ENCODE assay signal across 17 cellular contexts in the genomic region with DNA sequence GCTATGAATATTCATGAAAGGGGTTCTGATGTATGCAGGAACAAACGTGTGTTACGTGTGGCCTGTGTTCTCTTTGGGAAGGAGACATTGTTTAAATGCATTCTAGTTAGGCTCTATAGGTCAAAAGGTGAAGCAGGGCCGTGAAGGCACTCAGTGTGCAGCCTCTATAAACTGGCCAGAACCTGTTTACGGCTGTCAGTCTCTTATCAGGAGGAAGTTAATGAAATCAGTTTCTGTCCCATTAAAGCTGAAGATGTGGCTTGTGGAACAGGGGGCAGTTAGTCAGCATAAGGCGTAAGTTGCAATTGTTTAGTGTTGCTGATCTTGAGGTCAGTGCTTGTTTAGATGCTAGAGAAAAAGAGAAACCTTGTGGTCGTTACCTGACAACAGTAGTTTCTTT.
DNase-seq lines count a peak whose midpoint lies in the region; ATAC-seq and TF ChIP-seq lines count a peak whose summit lies in the region.
"Had no signal": no experiment of that assay in that cellular context is flagged by ENCODE, and none has a peak within 500 bp of the region (broad histone marks: within the 10 kb centered on the region; RNA-seq: fewer than 3 reads in every experiment).

No MANE protein-coding gene starts in this region.

- TF ChIP-seq CTCF in Peyer's patch (IDR thresholded peaks at IDR 0.05) (no peak), hepatocyte (IDR thresholded peaks at IDR 0.05; ENCODE audit: poor library complexity) (no peak), type B pancreatic cell (conservative IDR thresholded peaks at IDR 0.05) (no peak)

- no peaks in the 10 kb centered on the region for H4K20me1 ChIP-seq in hepatocyte (ENCODE audit: insufficient read depth, poor library complexity, severe bottlenecking)

- intact Hi-C loops in activated T-helper 2 cell treated with anti-CD3 and anti-CD28 coated beads, Interferon-gamma antibody, Interleukin-2, Interleukin-4, amounts not matched to agents 10 μg/mL and 5 μg/mL and 100 μg/mL, durations not matched to agents 14 hours and 24 hours and 36 hours (cut with micrococcal nuclease) = no loop called here

- no peaks in the 10 kb centered on the region for H3K9me3 ChIP-seq in Peyer's patch
- H3K9me3 ChIP-seq in hepatocyte (ENCODE audit: low read depth) = no peaks in the 10 kb centered on the region
- H3K9me3 ChIP-seq: SK-N-SH had no signal

- H2AFZ ChIP-seq in hepatocyte = no peak overlapping the region

- CTCF ChIA-PET in activated CD8-positive, alpha-beta T cell treated with anti-CD3 and anti-CD28 coated beads, Interleukin-2, amount 10 ng/mL, durations not matched to agents 7 days and 5 days (lab: Charles Lee) = no interaction called here

- no peaks in the 10 kb centered on the region for H3K79me2 ChIP-seq in hepatocyte

- H3K27me3 ChIP-seq in Peyer's patch (no peaks in the 10 kb centered on the region), hepatocyte (no peaks in the 10 kb centered on the region)

- H3K4me1 Mint-ChIP-seq in type B pancreatic cell (ENCODE audit: unreplicated experiment) = peaks cover 32% of the 10 kb centered on the region
- H3K4me1 Mint-ChIP-seq in activated CD8-positive, alpha-beta T cell treated with anti-CD3 and anti-CD28 coated beads, Interleukin-2, amount 10 ng/mL, durations not matched to agents 7 days and 5 days (ENCODE audit: low read depth) = no peaks in the 10 kb centered on the region
- no peaks in the 10 kb centered on the region for H3K4me1 Mint-ChIP-seq in activated T-helper 2 cell treated with anti-CD3 and anti-CD28 coated beads, Interferon-gamma antibody, Interleukin-2, Interleukin-4, amounts not matched to agents 10 μg/mL and 5 μg/mL and 100 μg/mL, durations not matched to agents 14 hours and 24 hours and 36 hours (ENCODE audit: low read depth)

- no peak for ATAC-seq in activated CD8-positive, alpha-beta T cell treated with anti-CD3 and anti-CD28 coated beads, Interleukin-2, amount 10 ng/mL, durations not matched to agents 7 days and 5 days

- H3K9me2 ChIP-seq in hepatocyte (replicated peaks; ENCODE audit: insufficient read depth) = no peaks in the 10 kb centered on the region
- H3K9me2 ChIP-seq: SK-N-SH had no signal

- H3K27ac Mint-ChIP-seq in type B pancreatic cell = peak overlapping the region; percentile 46
- H3K27ac Mint-ChIP-seq in activated CD8-positive, alpha-beta T cell treated with anti-CD3 and anti-CD28 coated beads, Interleukin-2, amount 10 ng/mL, durations not matched to agents 7 days and 5 days = no peak overlapping the region
- H3K27ac Mint-ChIP-seq in activated T-helper 2 cell treated with anti-CD3 and anti-CD28 coated beads, Interferon-gamma antibody, Interleukin-2, Interleukin-4, amounts not matched to agents 10 μg/mL and 5 μg/mL and 100 μg/mL, durations not matched to agents 14 hours and 24 hours and 36 hours = no peak overlapping the region

- DNase-seq in NK-92 treated with Interleukin-12 subunit alpha and Interleukin-12 subunit beta, amount 100 ng/mL, for 24 hours (lab: John Stamatoyannopoulos, UW) = peak; percentile 27
- no peak for DNase-seq in NK-92 (lab: John Stamatoyannopoulos, UW; ENCODE audit: unreplicated experiment)
- peak in 1 of 3 donors; percentile 46 for DNase-seq in Peyer's patch
- no peak for DNase-seq in hepatocyte (ENCODE audit: low spot score)
- DNase-seq in type B pancreatic cell (ENCODE audit: extremely low spot score, unreplicated experiment) = no peak
- no peak for DNase-seq in activated CD8-positive, alpha-beta T cell treated with anti-CD3 and anti-CD28 coated beads, Interleukin-2, amount 10 ng/mL, durations not matched to agents 7 days and 5 days
- DNase-seq in NCI-H345 (lab: John Stamatoyannopoulos, UW) = no peak
- no peak for DNase-seq in activated T-helper 2 cell treated with anti-CD3 and anti-CD28 coated beads, Interferon-gamma antibody, Interleukin-2, Interleukin-4, amounts not matched to agents 10 μg/mL and 5 μg/mL and 100 μg/mL, durations not matched to agents 14 hours and 24 hours and 36 hours (ENCODE audit: low spot score)
- DNase-seq: AML-193, H7, NCI-H1694 treated with DMSO at 0.1 percent for 48 hours, NCI-H226, NCI-H524 treated with DMSO at 0.1 percent for 48 hours, SHP77, SK-N-SH had no signal

- H3K4me3 Mint-ChIP-seq in type B pancreatic cell = no peak overlapping the region
- H3K4me3 Mint-ChIP-seq in activated CD8-positive, alpha-beta T cell treated with anti-CD3 and anti-CD28 coated beads, Interleukin-2, amount 10 ng/mL, durations not matched to agents 7 days and 5 days = no peak overlapping the region
- no peak overlapping the region for H3K4me3 Mint-ChIP-seq in activated T-helper 2 cell treated with anti-CD3 and anti-CD28 coated beads, Interferon-gamma antibody, Interleukin-2, Interleukin-4, amounts not matched to agents 10 μg/mL and 5 μg/mL and 100 μg/mL, durations not matched to agents 14 hours and 24 hours and 36 hours (ENCODE audit: low read depth)

- peaks cover 5% of the 10 kb centered on the region for H3K36me3 Mint-ChIP-seq in type B pancreatic cell
- H3K36me3 Mint-ChIP-seq in activated CD8-positive, alpha-beta T cell treated with anti-CD3 and anti-CD28 coated beads, Interleukin-2, amount 10 ng/mL, durations not matched to agents 7 days and 5 days (ENCODE audit: low read depth) = no peaks in the 10 kb centered on the region
- no peaks in the 10 kb centered on the region for H3K36me3 Mint-ChIP-seq in activated T-helper 2 cell treated with anti-CD3 and anti-CD28 coated beads, Interferon-gamma antibody, Interleukin-2, Interleukin-4, amounts not matched to agents 10 μg/mL and 5 μg/mL and 100 μg/mL, durations not matched to agents 14 hours and 24 hours and 36 hours (ENCODE audit: low read depth)

- peaks cover 0 to 22% (median 3%) of the 10 kb centered on the region in 4 donors for H3K4me1 ChIP-seq in Peyer's patch
- peaks cover 8% of the 10 kb centered on the region for H3K4me1 ChIP-seq in hepatocyte (ENCODE audit: insufficient read depth)

- no peak for TF ChIP-seq POLR2A in Peyer's patch (IDR thresholded peaks at IDR 0.05)

- peak overlapping the region in 3 of 4 donors; percentile 11 to 80 (median 50) for H3K27ac ChIP-seq in Peyer's patch
- peak overlapping the region; percentile 52 for H3K27ac ChIP-seq in hepatocyte
- H3K27ac ChIP-seq: 22Rv1, C4-2B had no signal

- H3K9me3 Mint-ChIP-seq in type B pancreatic cell = peaks cover 10% of the 10 kb centered on the region
- no peaks in the 10 kb centered on the region for H3K9me3 Mint-ChIP-seq in activated CD8-positive, alpha-beta T cell treated with anti-CD3 and anti-CD28 coated beads, Interleukin-2, amount 10 ng/mL, durations not matched to agents 7 days and 5 days (ENCODE audit: insufficient read depth)
- no peaks in the 10 kb centered on the region for H3K9me3 Mint-ChIP-seq in activated T-helper 2 cell treated with anti-CD3 and anti-CD28 coated beads, Interferon-gamma antibody, Interleukin-2, Interleukin-4, amounts not matched to agents 10 μg/mL and 5 μg/mL and 100 μg/mL, durations not matched to agents 14 hours and 24 hours and 36 hours

- no peak overlapping the region for H3K4me2 ChIP-seq in hepatocyte
- H3K4me2 ChIP-seq: SK-N-SH had no signal

- 64% methylated on average over 6 of the region's 6 CpGs for WGBS in hepatocyte (ENCODE audit: low lambda C conversion rate, missing lambda C conversion rate)

- POLR2A ChIA-PET in activated CD8-positive, alpha-beta T cell treated with anti-CD3 and anti-CD28 coated beads, Interleukin-2, amount 10 ng/mL, durations not matched to agents 7 days and 5 days (lab: Charles Lee) = no interaction called here

- no peaks in the 10 kb centered on the region for H3K27me3 Mint-ChIP-seq in type B pancreatic cell
- H3K27me3 Mint-ChIP-seq in activated CD8-positive, alpha-beta T cell treated with anti-CD3 and anti-CD28 coated beads, Interleukin-2, amount 10 ng/mL, durations not matched to agents 7 days and 5 days (ENCODE audit: low read depth) = no peaks in the 10 kb centered on the region
- peaks cover 12% of the 10 kb centered on the region for H3K27me3 Mint-ChIP-seq in activated T-helper 2 cell treated with anti-CD3 and anti-CD28 coated beads, Interferon-gamma antibody, Interleukin-2, Interleukin-4, amounts not matched to agents 10 μg/mL and 5 μg/mL and 100 μg/mL, durations not matched to agents 14 hours and 24 hours and 36 hours (ENCODE audit: low read depth)

- no peak overlapping the region for H3K4me3 ChIP-seq in Peyer's patch
- H3K4me3 ChIP-seq in hepatocyte = no peak overlapping the region

- H3K36me3 ChIP-seq in Peyer's patch (no peaks in the 10 kb centered on the region), hepatocyte (replicated peaks; ENCODE audit: insufficient read depth, low read depth) (no peaks in the 10 kb centered on the region)
